In the genomic region with DNA sequence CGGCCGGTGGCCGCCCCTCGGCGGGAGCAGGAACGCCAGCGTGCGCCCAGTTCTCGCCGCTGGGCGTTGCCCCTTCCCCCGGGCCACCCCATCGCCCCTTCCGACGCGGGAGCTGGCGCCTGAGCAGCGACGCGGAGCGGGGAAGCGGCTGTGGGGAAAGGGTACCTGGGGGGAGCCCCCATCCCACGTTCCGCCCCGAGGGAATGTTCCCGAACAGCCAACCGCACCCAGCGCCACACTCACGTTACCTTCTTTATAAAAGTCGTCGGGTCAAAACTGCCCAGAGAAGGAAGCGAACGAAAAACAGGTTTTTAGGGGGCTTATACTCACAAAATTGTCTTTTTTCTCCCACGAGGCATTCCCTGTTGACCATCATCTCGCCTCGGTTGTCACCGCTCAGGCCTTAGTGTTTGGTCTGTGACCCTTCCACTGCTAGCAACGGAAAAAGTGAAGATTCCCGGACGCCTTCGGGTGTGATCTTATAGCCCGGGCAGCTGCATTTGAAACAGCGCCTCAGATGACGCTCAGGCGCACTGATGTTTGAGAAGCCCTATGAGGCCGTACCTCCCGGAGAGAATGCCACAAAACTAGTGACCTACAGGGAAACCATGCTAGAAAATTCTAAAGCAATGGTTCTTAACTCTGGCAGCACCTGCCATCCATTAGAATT, we compare ENCODE assay signal across 8 cellular contexts. TPM values are rescaled to one million over a fixed set of nuclear protein-coding genes. Genes with fewer than 3 reads are reported as not detected.
DNase-seq lines count a peak whose midpoint lies in the region; ATAC-seq and TF ChIP-seq lines count a peak whose summit lies in the region.

No MANE protein-coding gene starts in this region.

- H3K27ac Mint-ChIP-seq in activated naive CD4-positive, alpha-beta T cell treated with anti-CD3 and anti-CD28 coated beads, Interleukin-2, amount 50 U/mL, for 24 hours = no peak overlapping the region

- peak overlapping the region; percentile 55; the same call in 1 of the 2 replicates for H3K9ac ChIP-seq in MM.1S (ENCODE audit: low read length)

- H3K27ac ChIP-seq in MM.1S (ENCODE audit: low read length) (peak overlapping the region; percentile 42; the same call in 1 of the 2 replicates), heart left ventricle (peak overlapping the region in 10 of 12 donors; percentile 45 to 81 (median 69))

- no peaks in the 10 kb centered on the region for H3K36me3 Mint-ChIP-seq in activated naive CD4-positive, alpha-beta T cell treated with anti-CD3 and anti-CD28 coated beads, Interleukin-2, amount 50 U/mL, for 24 hours

- H3K4me2 ChIP-seq in MM.1S (ENCODE audit: low read depth, low read length) = peak overlapping the region; percentile 69

- H2AFZ ChIP-seq in MM.1S (ENCODE audit: low read length) = peak overlapping the region; percentile 74

- H3K27me3 ChIP-seq in MM.1S (replicated peaks; ENCODE audit: insufficient read depth, low read length) (no peaks in the 10 kb centered on the region), heart left ventricle (peaks cover 0 to 2% (median 0%) of the 10 kb centered on the region in 9 donors)

- H3K36me3 ChIP-seq in MM.1S (replicated peaks; ENCODE audit: insufficient read depth, low read length) (no peaks in the 10 kb centered on the region), heart left ventricle (no peaks in the 10 kb centered on the region)

- ATAC-seq in heart left ventricle = peak in 3 of 4 donors; percentile 65 to 76 (median 73)

- peaks cover 9% of the 10 kb centered on the region for H3F3A ChIP-seq in MM.1S (ENCODE audit: insufficient read depth, low read length)

- WGBS in heart left ventricle, 4 donors = 2 to 4% (median 3%) methylated on average over 29 to 47 of the region's 47 CpGs

- H3K4me3 Mint-ChIP-seq in activated naive CD4-positive, alpha-beta T cell treated with anti-CD3 and anti-CD28 coated beads, Interleukin-2, amount 50 U/mL, for 24 hours = peak overlapping the region; percentile 87

- H3K9me3 ChIP-seq in MM.1S (replicated peaks; ENCODE audit: insufficient read depth, low read length) = no peaks in the 10 kb centered on the region
- H3K9me3 ChIP-seq in heart left ventricle = no peaks in the 10 kb centered on the region

- peaks cover 32% of the 10 kb centered on the region for H3K79me2 ChIP-seq in MM.1S (ENCODE audit: low read length)

- intact Hi-C loops in heart left ventricle (cut with DNase I) = loop anchor here in 1 of 10 donors (10.0 kb wide), 1 partner anchor 95 kb away; no protein-coding TSS in a partner anchor

- no peaks in the 10 kb centered on the region for H3K9me2 ChIP-seq in MM.1S (replicated peaks; ENCODE audit: insufficient read depth, low read length)

- TF ChIP-seq CTCF in MM.1S (IDR thresholded peaks at IDR 0.05; ENCODE audit: low read length) (no peak), heart left ventricle (IDR thresholded peaks at IDR 0.05) (no peak)

- no peaks in the 10 kb centered on the region for H3K9me3 Mint-ChIP-seq in activated naive CD4-positive, alpha-beta T cell treated with anti-CD3 and anti-CD28 coated beads, Interleukin-2, amount 50 U/mL, for 24 hours

- H3K4me1 Mint-ChIP-seq in activated naive CD4-positive, alpha-beta T cell treated with anti-CD3 and anti-CD28 coated beads, Interleukin-2, amount 50 U/mL, for 24 hours = peaks cover 9% of the 10 kb centered on the region

- H3K27me3 Mint-ChIP-seq in activated naive CD4-positive, alpha-beta T cell treated with anti-CD3 and anti-CD28 coated beads, Interleukin-2, amount 50 U/mL, for 24 hours = peaks cover 38% of the 10 kb centered on the region

- DNase-seq in NCI-H2227 (lab: John Stamatoyannopoulos, UW; ENCODE audit: unreplicated experiment) = peak; percentile 37
- no peak for DNase-seq in NCI-H2227 treated with DMSO at 0.1 percent for 48 hours (lab: John Stamatoyannopoulos, UW)
- peak; percentile 64 for DNase-seq in MM.1S
- DNase-seq in heart left ventricle = peak; percentile 28 to 66 (median 41)
- DNase-seq in pons (ENCODE audit: low spot score) = peak; percentile 30
- no peak for DNase-seq in superior temporal gyrus (ENCODE audit: extremely low spot score)
- DNase-seq in HK-2 (ENCODE audit: unreplicated experiment) = no peak

- H4K20me1 ChIP-seq in MM.1S (ENCODE audit: insufficient read depth, low read length) = no peaks in the 10 kb centered on the region

- peaks cover 30% of the 10 kb centered on the region for H3K4me1 ChIP-seq in MM.1S (ENCODE audit: low read length)
- H3K4me1 ChIP-seq in heart left ventricle = peaks cover 0 to 21% (median 9%) of the 10 kb centered on the region in 12 donors

- H3K4me3 ChIP-seq in MM.1S (ENCODE audit: low read length) = peak overlapping the region; percentile 69
- H3K4me3 ChIP-seq in heart left ventricle = peak overlapping the region; percentile 45 to 90 (median 74)

- no peak for TF ChIP-seq POLR2A in heart left ventricle (IDR thresholded peaks at IDR 0.05)

RNA-seq across cellular contexts. Expression of a gene that starts 0.5 kb away (rescaled TPM):
- total RNA-seq in heart left ventricle = 10 to 100 TPM in 2 of 9 donors, 1 to 10 TPM in 7; 2.1 to 16.8 (median 3.8) TPM
- polyA plus RNA-seq in heart left ventricle = 1 to 10 TPM; 1.9 to 7.7 TPM

Comparison
In these comparisons a context has a peak if more than half of its experiments do, and no peak if none do; other contexts are left out.
1. DNase-seq: peak in NCI-H2227 (single experiment), MM.1S (single experiment), heart left ventricle (5 of 5) and pons (single experiment); none in NCI-H2227 treated with DMSO at 0.1 percent for 48 hours (single experiment), superior temporal gyrus (single experiment) and HK-2 (single experiment).